ENCODE assay signal across 21 cellular contexts in the genomic region with DNA sequence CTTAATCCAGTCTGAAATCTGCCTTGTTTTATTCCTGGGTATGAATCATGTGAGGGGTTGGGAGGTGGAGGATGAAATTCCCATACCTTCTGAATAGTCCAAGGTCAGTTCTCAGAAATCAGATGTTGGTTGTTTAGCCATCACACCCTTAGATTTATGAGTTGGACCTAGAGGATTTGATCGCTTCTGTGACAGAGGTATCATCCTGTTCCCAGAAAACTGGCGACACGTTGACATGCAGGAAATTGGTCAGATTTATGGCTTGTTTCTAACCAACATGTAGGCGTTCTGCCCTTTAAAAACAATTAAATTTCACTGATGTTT. TPM values are rescaled to one million over a fixed set of nuclear protein-coding genes. Genes with fewer than 3 reads are reported as not detected.
DNase-seq lines count a peak whose midpoint lies in the region; ATAC-seq, FAIRE-seq and TF ChIP-seq lines count a peak whose summit lies in the region.
"Had no signal": no experiment of that assay in that cellular context is flagged by ENCODE, and none has a peak within 500 bp of the region (broad histone marks: within the 10 kb centered on the region; RNA-seq: fewer than 3 reads in every experiment).

No MANE protein-coding gene starts in this region.

- H2AFZ ChIP-seq in HepG2 (ENCODE audit: low read length) = no peak overlapping the region

- intact Hi-C loops in natural killer cell (cut with micrococcal nuclease) (no loop called here), HepG2 (cut with micrococcal nuclease; ENCODE audit: unreplicated experiment) (no loop called here)

- FAIRE-seq in HepG2 (lab: Jason Lieb, UNC) = peak; percentile 18
- no peak for FAIRE-seq in HTR-8/SVneo (lab: Jason Lieb, UNC)
- FAIRE-seq: G401.6 had no signal

- CTCF ChIA-PET in activated CD8-positive, alpha-beta T cell treated with anti-CD3 and anti-CD28 coated beads, Interleukin-2, amount 10 ng/mL, durations not matched to agents 7 days and 5 days (lab: Charles Lee) = interaction anchor here (1.1 to 2.7 kb wide), 10 partner anchors 10 to 100 kb away, joined by 3 to 27 read pairs (median 5); a partner anchor contains a TSS
- CTCF ChIA-PET in HepG2 (lab: Yijun Ruan, JAX; ENCODE audit: low intra/inter-chr PET ratio, low total read pairs) = no interaction called here

- no peak for TF ChIP-seq POLR2A in HepG2 (IDR thresholded peaks at IDR 0.05; ENCODE audit: insufficient read depth in 1 of 2, low read depth in 2 of 2, low read length in 2 of 2)

- no peak for TF ChIP-seq RAD21 in HepG2 (CRISPR knock-in tag; IDR thresholded peaks at IDR 0.05)

- H3K4me1 Mint-ChIP-seq in natural killer cell treated with Interleukin-12 subunit alpha and Interleukin-12 subunit beta and Interleukin-15 and Interleukin-18, amount 100 ng/mL, for 72 hours (ENCODE audit: low read depth in 2 of 2) = peaks cover 16 to 22% of the 10 kb centered on the region in 2 donors
- H3K4me1 Mint-ChIP-seq in natural killer cell = peaks cover 0 to 10% of the 10 kb centered on the region in 2 donors
- peaks cover 37% of the 10 kb centered on the region for H3K4me1 Mint-ChIP-seq in activated CD8-positive, alpha-beta T cell treated with anti-CD3 and anti-CD28 coated beads, Interleukin-2, amount 10 ng/mL, durations not matched to agents 7 days and 5 days (ENCODE audit: low read depth)

- TF ChIP-seq EP300 in HepG2 (IDR thresholded peaks at IDR 0.05; ENCODE audit: low read depth in 2 of 2, low read length in 2 of 2) = no peak
- no peak for TF ChIP-seq EP300 in HepG2 (CRISPR knock-in tag; IDR thresholded peaks at IDR 0.05; ENCODE audit: borderline replicate concordance)

- no peaks in the 10 kb centered on the region for H3K27me3 Mint-ChIP-seq in natural killer cell treated with Interleukin-12 subunit alpha and Interleukin-12 subunit beta and Interleukin-15 and Interleukin-18, amount 100 ng/mL, for 72 hours
- H3K27me3 Mint-ChIP-seq in natural killer cell (ENCODE audit: low read depth in 2 of 2) = peaks cover 0 to 4% of the 10 kb centered on the region in 2 donors
- no peaks in the 10 kb centered on the region for H3K27me3 Mint-ChIP-seq in activated CD8-positive, alpha-beta T cell treated with anti-CD3 and anti-CD28 coated beads, Interleukin-2, amount 10 ng/mL, durations not matched to agents 7 days and 5 days (ENCODE audit: low read depth)
- H3K27me3 Mint-ChIP-seq: activated naive CD4-positive, alpha-beta T cell treated with anti-CD3 and anti-CD28 coated beads, Interleukin-2, amount 50 U/mL, for 24 hours had no signal

- peak overlapping the region; percentile 12 to 21 for H3K27ac Mint-ChIP-seq in natural killer cell treated with Interleukin-12 subunit alpha and Interleukin-12 subunit beta and Interleukin-15 and Interleukin-18, amount 100 ng/mL, for 72 hours
- H3K27ac Mint-ChIP-seq in natural killer cell = peak overlapping the region in 1 of 2 donors; percentile 32
- peak overlapping the region; percentile 73 for H3K27ac Mint-ChIP-seq in activated CD8-positive, alpha-beta T cell treated with anti-CD3 and anti-CD28 coated beads, Interleukin-2, amount 10 ng/mL, durations not matched to agents 7 days and 5 days
- H3K27ac Mint-ChIP-seq in activated naive CD4-positive, alpha-beta T cell treated with anti-CD3 and anti-CD28 coated beads, Interleukin-2, amount 50 U/mL, for 72 hours = no peak overlapping the region
- H3K27ac Mint-ChIP-seq: activated naive CD4-positive, alpha-beta T cell treated with anti-CD3 and anti-CD28 coated beads, Interleukin-2, amount 50 U/mL, for 24 hours had no signal

- no peak overlapping the region for H3K27ac ChIP-seq in HepG2 (ENCODE audit: extremely low read length, insufficient read depth, low read length)
- H3K27ac ChIP-seq: esophagus muscularis mucosa, sigmoid colon had no signal

- peak overlapping the region; percentile 28 for H3K4me3 Mint-ChIP-seq in natural killer cell treated with Interleukin-12 subunit alpha and Interleukin-12 subunit beta and Interleukin-15 and Interleukin-18, amount 100 ng/mL, for 72 hours
- no peak overlapping the region for H3K4me3 Mint-ChIP-seq in natural killer cell
- H3K4me3 Mint-ChIP-seq in activated CD8-positive, alpha-beta T cell treated with anti-CD3 and anti-CD28 coated beads, Interleukin-2, amount 10 ng/mL, durations not matched to agents 7 days and 5 days = no peak overlapping the region
- H3K4me3 Mint-ChIP-seq: activated naive CD4-positive, alpha-beta T cell treated with anti-CD3 and anti-CD28 coated beads, Interleukin-2, amount 50 U/mL, for 24 hours had no signal

- no peak for ATAC-seq in natural killer cell treated with Interleukin-12 subunit alpha and Interleukin-12 subunit beta and Interleukin-15 and Interleukin-18, amount 100 ng/mL, for 72 hours
- ATAC-seq in natural killer cell (no peak), HepG2 (no peak), HG03045 (IDR thresholded peaks at IDR 0.05; ENCODE audit: unreplicated experiment) (no peak)
- ATAC-seq in activated CD8-positive, alpha-beta T cell treated with anti-CD3 and anti-CD28 coated beads, Interleukin-2, amount 10 ng/mL, durations not matched to agents 7 days and 5 days = no peak
- no peak for ATAC-seq in activated naive CD4-positive, alpha-beta T cell treated with anti-CD3 and anti-CD28 coated beads, Interleukin-2, amount 50 U/mL, for 72 hours

- no peak overlapping the region for H3K9ac ChIP-seq in HepG2 (ENCODE audit: insufficient read depth, low read depth, low read length)

- H4K20me1 ChIP-seq in HepG2 (ENCODE audit: insufficient read depth, low read length) = no peaks in the 10 kb centered on the region

- no peaks in the 10 kb centered on the region for H3K9me3 ChIP-seq in HepG2 (ENCODE audit: low read length)
- H3K9me3 ChIP-seq: breast epithelium, esophagus muscularis mucosa, sigmoid colon had no signal

- H3K4me1 ChIP-seq in HepG2 (ENCODE audit: insufficient read depth, low read length) = peaks cover 73% of the 10 kb centered on the region
- H3K4me1 ChIP-seq: breast epithelium, sigmoid colon had no signal

- POLR2A ChIA-PET in activated CD8-positive, alpha-beta T cell treated with anti-CD3 and anti-CD28 coated beads, Interleukin-2, amount 10 ng/mL, durations not matched to agents 7 days and 5 days (lab: Charles Lee) = interaction anchor here (1.1 kb wide), 1 partner anchor 11 kb away, joined by 6 read pairs; no protein-coding TSS in a partner anchor
- POLR2A ChIA-PET in HepG2 (lab: Yijun Ruan, JAX) = interaction anchor here (1.2 to 2.2 kb wide), 4 partner anchors 12 to 60 kb away, joined by 3 to 11 read pairs (median 7); a partner anchor contains a TSS

- no peak overlapping the region for H3K4me2 ChIP-seq in HepG2 (ENCODE audit: low read depth, low read length)

- H3K36me3 ChIP-seq in HepG2 (replicated peaks in 1 of 2; ENCODE audit: control insufficient read depth in 1 of 2, insufficient read depth in 2 of 2, low read length in 2 of 2) = no peaks in the 10 kb centered on the region
- H3K36me3 ChIP-seq: breast epithelium, esophagus muscularis mucosa, sigmoid colon had no signal

- no TSS peak for BruUV-seq in HepG2 (replicated peaks; lab: Mats Ljungman, UMichigan)

- H3K27me3 ChIP-seq in HepG2 (ENCODE audit: control insufficient read depth in 1 of 2, insufficient read depth in 2 of 2, low read length in 2 of 2) = no peaks in the 10 kb centered on the region
- H3K27me3 ChIP-seq: breast epithelium, sigmoid colon had no signal

- no peaks in the 10 kb centered on the region for H3K9me3 Mint-ChIP-seq in natural killer cell treated with Interleukin-12 subunit alpha and Interleukin-12 subunit beta and Interleukin-15 and Interleukin-18, amount 100 ng/mL, for 72 hours
- no peaks in the 10 kb centered on the region for H3K9me3 Mint-ChIP-seq in natural killer cell
- no peaks in the 10 kb centered on the region for H3K9me3 Mint-ChIP-seq in activated CD8-positive, alpha-beta T cell treated with anti-CD3 and anti-CD28 coated beads, Interleukin-2, amount 10 ng/mL, durations not matched to agents 7 days and 5 days (ENCODE audit: insufficient read depth)
- H3K9me3 Mint-ChIP-seq in activated naive CD4-positive, alpha-beta T cell treated with anti-CD3 and anti-CD28 coated beads, Interleukin-2, amount 50 U/mL, for 72 hours = no peaks in the 10 kb centered on the region
- H3K9me3 Mint-ChIP-seq: activated naive CD4-positive, alpha-beta T cell treated with anti-CD3 and anti-CD28 coated beads, Interleukin-2, amount 50 U/mL, for 24 hours had no signal

- 90% methylated on average over 4 of the region's 4 CpGs for WGBS in HepG2 (ENCODE audit: low lambda C conversion rate)

- no peaks in the 10 kb centered on the region for H3K36me3 Mint-ChIP-seq in natural killer cell treated with Interleukin-12 subunit alpha and Interleukin-12 subunit beta and Interleukin-15 and Interleukin-18, amount 100 ng/mL, for 72 hours
- no peaks in the 10 kb centered on the region for H3K36me3 Mint-ChIP-seq in natural killer cell
- no peaks in the 10 kb centered on the region for H3K36me3 Mint-ChIP-seq in activated CD8-positive, alpha-beta T cell treated with anti-CD3 and anti-CD28 coated beads, Interleukin-2, amount 10 ng/mL, durations not matched to agents 7 days and 5 days (ENCODE audit: low read depth)
- H3K36me3 Mint-ChIP-seq in activated naive CD4-positive, alpha-beta T cell treated with anti-CD3 and anti-CD28 coated beads, Interleukin-2, amount 50 U/mL, for 72 hours = no peaks in the 10 kb centered on the region
- H3K36me3 Mint-ChIP-seq: activated naive CD4-positive, alpha-beta T cell treated with anti-CD3 and anti-CD28 coated beads, Interleukin-2, amount 50 U/mL, for 24 hours had no signal

- TF ChIP-seq CTCF in natural killer cell (IDR thresholded peaks at IDR 0.05) (no peak), HepG2 (CRISPR knock-in tag; IDR thresholded peaks at IDR 0.05) (no peak)

- peak; percentile 45 for DNase-seq in natural killer cell treated with Interleukin-12 subunit alpha and Interleukin-12 subunit beta and Interleukin-15 and Interleukin-18, amount 100 ng/mL, for 72 hours (ENCODE audit: low spot score)
- DNase-seq in natural killer cell = no peak
- DNase-seq in activated CD8-positive, alpha-beta T cell treated with anti-CD3 and anti-CD28 coated beads, Interleukin-2, amount 10 ng/mL, durations not matched to agents 7 days and 5 days = no peak
- no peak for DNase-seq in HepG2 (ENCODE audit: low spot score)
- DNase-seq in HTR-8/SVneo (ENCODE audit: insufficient read length, low spot score) = no peak
- DNase-seq in activated naive CD4-positive, alpha-beta T cell treated with anti-CD3 and anti-CD28 coated beads, Interleukin-2, amount 50 U/mL, for 72 hours (ENCODE audit: low spot score in 2 of 2) = no peak
- no peak for DNase-seq in mucosa of gallbladder (ENCODE audit: low spot score)
- DNase-seq: NCI-H2029 treated with DMSO at 0.1 percent for 48 hours; NCI-H510A; occipital lobe; SHP77; sigmoid colon; stimulated activated CD4-positive, alpha-beta T cell treated with anti-CD3 and anti-CD28 coated beads, Interleukin-2, amount 100 ng/mL, for 48 hours had no signal

- H3K79me2 ChIP-seq in HepG2 (ENCODE audit: insufficient read depth, low read length) = no peaks in the 10 kb centered on the region

- H3K4me3 ChIP-seq in HepG2 (replicated peaks in 1 of 3; ENCODE audit: insufficient read depth in 1 of 3, low read depth in 2 of 3, low read length in 3 of 3) = no peak overlapping the region
- H3K4me3 ChIP-seq: breast epithelium, esophagus muscularis mucosa, sigmoid colon had no signal

- in situ Hi-C loops in HepG2 (cut with HindIII; ENCODE audit: extremely low pct_ligation_motif_present, low pct_unique_long_range_greater_than_20kb) = no loop called here

RNA-seq across cellular contexts. Expression of a gene that starts 24.7 kb away (rescaled TPM):
- total RNA-seq in natural killer cell treated with Interleukin-12 subunit alpha and Interleukin-12 subunit beta and Interleukin-15 and Interleukin-18, amount 100 ng/mL, for 72 hours = not detected
- not detected for total RNA-seq in natural killer cell
- total RNA-seq in activated CD8-positive, alpha-beta T cell treated with anti-CD3 and anti-CD28 coated beads, Interleukin-2, amount 10 ng/mL, durations not matched to agents 7 days and 5 days = not detected
- total RNA-seq in HepG2 (2016; rRNA removed; fragmentation: Illumina TruSeq; extraction: Trizol) = not detected in 2 replicates
- total RNA-seq in HepG2 (2016; cell fraction: cytosol; rRNA removed; fragmentation: Illumina TruSeq; extraction: Trizol; ENCODE audit: low read depth) = not detected in 2 replicates
- total RNA-seq in HepG2 (2016; cell fraction: insoluble cytoplasmic fraction; rRNA removed; fragmentation: Illumina TruSeq; extraction: Trizol) = not detected in 2 replicates
- total RNA-seq in HepG2 (2016; cell fraction: membrane; rRNA removed; fragmentation: Illumina TruSeq; extraction: Trizol) = not detected in 2 replicates
- not detected in 2 replicates for total RNA-seq in HepG2 (2016; cell fraction: nucleus; rRNA removed; fragmentation: Illumina TruSeq; extraction: Trizol)
- polyA plus RNA-seq in HepG2 (2011; rRNA removed) = 0.10 and 0.12 TPM in 2 replicates
- polyA plus RNA-seq in HepG2 (2011; cell fraction: cytosol; rRNA removed) = 0.06 and 0.07 TPM in 2 replicates
- polyA plus RNA-seq in HepG2 (2011; cell fraction: nucleus; rRNA removed) = not detected in 2 replicates
- 0.23 TPM in 1 of 2 replicates, not detected in the other for polyA plus RNA-seq in HepG2 (2012)
- polyA plus RNA-seq in HepG2 (2016; cell fraction: cytosol; fragmentation: Illumina TruSeq; extraction: Trizol; ENCODE audit: low read depth) = not detected in 2 replicates
- not detected in 2 replicates for polyA plus RNA-seq in HepG2 (2016; cell fraction: insoluble cytoplasmic fraction; fragmentation: Illumina TruSeq; extraction: Trizol; ENCODE audit: low read depth)
- not detected in 2 replicates for polyA plus RNA-seq in HepG2 (2016; cell fraction: membrane; fragmentation: Illumina TruSeq; extraction: Trizol; ENCODE audit: low read depth)
- polyA plus RNA-seq in HepG2 (2016; cell fraction: nucleus; fragmentation: Illumina TruSeq; extraction: Trizol; ENCODE audit: insufficient read depth, low read depth) = not detected in 2 replicates
- not detected in 2 replicates for polyA minus RNA-seq in HepG2 (2011; rRNA and poly(A)+ RNA removed; ENCODE audit: low replicate concordance)
- not detected in 2 replicates for polyA minus RNA-seq in HepG2 (2011; cell fraction: cytosol; rRNA and poly(A)+ RNA removed)
- polyA minus RNA-seq in HepG2 (2011; cell fraction: nucleus; rRNA and poly(A)+ RNA removed) = not detected in 2 replicates
- not detected for total RNA-seq in activated naive CD4-positive, alpha-beta T cell treated with anti-CD3 and anti-CD28 coated beads, Interleukin-2, amount 50 U/mL, for 72 hours
- total RNA-seq in mucosa of gallbladder = 2.1 TPM
- total RNA-seq: mesenteric fat pad; sigmoid colon; subcutaneous adipose tissue; T-helper 2 cell treated with Interferon-gamma antibody and Interleukin-4, amounts not matched to agents 100 ng/mL and 5 ng/mL, for 36 hours had no signal

RNA-seq across cellular contexts. Expression of a gene that starts 40.2 kb away (rescaled TPM):
- total RNA-seq in natural killer cell treated with Interleukin-12 subunit alpha and Interleukin-12 subunit beta and Interleukin-15 and Interleukin-18, amount 100 ng/mL, for 72 hours = 10 to 100 TPM; 25.1 to 31.5 TPM
- total RNA-seq in natural killer cell (10 to 100 TPM in 2 of 3 donors, 1 to 10 TPM in 1; 5.3 to 13.3 (median 11.7) TPM), HepG2 (2016; rRNA removed; fragmentation: Illumina TruSeq; extraction: Trizol) (not detected in 2 replicates), mucosa of gallbladder (20.9 TPM)
- 10 to 100 TPM; 33.4 to 34.6 TPM for total RNA-seq in activated CD8-positive, alpha-beta T cell treated with anti-CD3 and anti-CD28 coated beads, Interleukin-2, amount 10 ng/mL, durations not matched to agents 7 days and 5 days
- not detected in 2 replicates for total RNA-seq in HepG2 (2016; cell fraction: cytosol; rRNA removed; fragmentation: Illumina TruSeq; extraction: Trizol; ENCODE audit: low read depth)
- total RNA-seq in HepG2 (2016; cell fraction: insoluble cytoplasmic fraction; rRNA removed; fragmentation: Illumina TruSeq; extraction: Trizol) = not detected in 2 replicates
- total RNA-seq in HepG2 (2016; cell fraction: membrane; rRNA removed; fragmentation: Illumina TruSeq; extraction: Trizol) = not detected in 2 replicates
- total RNA-seq in HepG2 (2016; cell fraction: nucleus; rRNA removed; fragmentation: Illumina TruSeq; extraction: Trizol) = not detected in 2 replicates
- polyA plus RNA-seq in HepG2 (2011; rRNA removed) = 0.20 TPM in 1 of 2 replicates, not detected in the other
- 0.08 and 0.13 TPM in 2 replicates for polyA plus RNA-seq in HepG2 (2011; cell fraction: cytosol; rRNA removed)
- polyA plus RNA-seq in HepG2 (2011; cell fraction: nucleus; rRNA removed) = 0.03 TPM in 1 of 2 replicates, not detected in the other
- 0.13 and 0.15 TPM in 2 replicates for polyA plus RNA-seq in HepG2 (2012)
- not detected in 2 replicates for polyA plus RNA-seq in HepG2 (2016; cell fraction: cytosol; fragmentation: Illumina TruSeq; extraction: Trizol; ENCODE audit: low read depth)
- polyA plus RNA-seq in HepG2 (2016; cell fraction: insoluble cytoplasmic fraction; fragmentation: Illumina TruSeq; extraction: Trizol; ENCODE audit: low read depth) = not detected in 2 replicates
- not detected in 2 replicates for polyA plus RNA-seq in HepG2 (2016; cell fraction: membrane; fragmentation: Illumina TruSeq; extraction: Trizol; ENCODE audit: low read depth)
- polyA plus RNA-seq in HepG2 (2016; cell fraction: nucleus; fragmentation: Illumina TruSeq; extraction: Trizol; ENCODE audit: insufficient read depth, low read depth) = not detected in 2 replicates
- polyA minus RNA-seq in HepG2 (2011; rRNA and poly(A)+ RNA removed; ENCODE audit: low replicate concordance) = not detected in 2 replicates
- not detected in 2 replicates for polyA minus RNA-seq in HepG2 (2011; cell fraction: cytosol; rRNA and poly(A)+ RNA removed)
- not detected in 2 replicates for polyA minus RNA-seq in HepG2 (2011; cell fraction: nucleus; rRNA and poly(A)+ RNA removed)
- 10 to 100 TPM; 13.6 to 27.0 TPM for total RNA-seq in activated naive CD4-positive, alpha-beta T cell treated with anti-CD3 and anti-CD28 coated beads, Interleukin-2, amount 50 U/mL, for 72 hours

Comparison
In these comparisons a context has a peak if more than half of its experiments do, and no peak if none do; other contexts are left out.
1. H3K27ac Mint-ChIP-seq: peak in natural killer cell treated with Interleukin-12 subunit alpha and Interleukin-12 subunit beta and Interleukin-15 and Interleukin-18, amount 100 ng/mL, for 72 hours (2 of 2) and activated CD8-positive, alpha-beta T cell treated with anti-CD3 and anti-CD28 coated beads, Interleukin-2, amount 10 ng/mL, durations not matched to agents 7 days and 5 days (single experiment); none in activated naive CD4-positive, alpha-beta T cell treated with anti-CD3 and anti-CD28 coated beads, Interleukin-2, amount 50 U/mL, for 72 hours (0 of 2).
2. RNA of a gene that starts 40.2 kb away (total RNA-seq): 33.4 to 34.6 TPM in activated CD8-positive, alpha-beta T cell treated with anti-CD3 and anti-CD28 coated beads, Interleukin-2, amount 10 ng/mL, durations not matched to agents 7 days and 5 days, 25.1 to 31.5 TPM in natural killer cell treated with Interleukin-12 subunit alpha and Interleukin-12 subunit beta and Interleukin-15 and Interleukin-18, amount 100 ng/mL, for 72 hours, 13.6 to 27.0 TPM in activated naive CD4-positive, alpha-beta T cell treated with anti-CD3 and anti-CD28 coated beads, Interleukin-2, amount 50 U/mL, for 72 hours, 20.9 TPM in mucosa of gallbladder (single experiment) and 5.3 to 13.3 TPM in natural killer cell; not detected in HepG2; every median in the first group is over 4 times any median in the second.